In genomic region chr6:43953794-43954310, GRCh38 we compare ENCODE assay signal across 11 cellular contexts.
DNase-seq lines count a peak whose midpoint lies in the region; ATAC-seq and TF ChIP-seq lines count a peak whose summit lies in the region.
"Had no signal": no experiment of that assay in that cellular context is flagged by ENCODE, and none has a peak within 500 bp of the region (broad histone marks: within the 10 kb centered on the region; RNA-seq: fewer than 3 reads in every experiment).

No MANE protein-coding gene starts in this region.

- 40 to 46% methylated on average over 8 of the region's 8 CpGs for WGBS in testis, 2 donors

- no peaks in the 10 kb centered on the region for H3K9me3 ChIP-seq in testis

- ATAC-seq in HG02981 (IDR thresholded peaks at IDR 0.05; ENCODE audit: unreplicated experiment) = no peak
- no peak for ATAC-seq in GM18873 (IDR thresholded peaks at IDR 0.05; ENCODE audit: low FRiP score, unreplicated experiment)

- H3K4me1 ChIP-seq in testis = peaks cover 4% of the 10 kb centered on the region

- H3K4me3 ChIP-seq in brain microvascular endothelial cell (ENCODE audit: low read depth, low read length) = no peak overlapping the region
- H3K4me3 ChIP-seq in testis = no peak overlapping the region

- H3K36me3 ChIP-seq in brain microvascular endothelial cell (replicated peaks) = no peaks in the 10 kb centered on the region
- no peaks in the 10 kb centered on the region for H3K36me3 ChIP-seq in testis (ENCODE audit: low read depth, missing control alignments)

- no peaks in the 10 kb centered on the region for H3K27me3 ChIP-seq in brain microvascular endothelial cell (replicated peaks)
- H3K27me3 ChIP-seq in testis = no peaks in the 10 kb centered on the region

- DNase-seq in NCI-H82 (lab: John Stamatoyannopoulos, UW) (peak; percentile 49), NCI-H82 treated with DMSO at 0.1 percent for 48 hours (lab: John Stamatoyannopoulos, UW; ENCODE audit: unreplicated experiment) (no peak), brain microvascular endothelial cell (no peak), iPS-NIHi11 (ENCODE audit: low spot score) (peak; percentile 66), testis (peak; percentile 49), amygdala (lab: John Stamatoyannopoulos, UW) (no peak)
- DNase-seq: 8988T; effector CD8-positive, alpha-beta T cell; NCI-H2081 had no signal

- intact Hi-C loops in testis (cut with DNase I; ENCODE audit: low total_unique reads) = loop anchor here (10.0 kb wide), 1 partner anchor 179 kb away; the partner anchor contains the start of gene VEGFA

- TF ChIP-seq CTCF in brain microvascular endothelial cell (IDR thresholded peaks at IDR 0.05; ENCODE audit: low read depth, low read length, missing control alignments) (peak; percentile 67), testis (IDR thresholded peaks at IDR 0.05) (no peak)

- TF ChIP-seq POLR2A in testis (IDR thresholded peaks at IDR 0.05) = no peak

- in situ Hi-C loops in brain microvascular endothelial cell (cut with HindIII; ENCODE audit: low pct_ligation_motif_present, low sequenced_read_pairs) = no loop called here

- H3K27ac ChIP-seq in brain microvascular endothelial cell = no peak overlapping the region
- H3K27ac ChIP-seq in testis = no peak overlapping the region

Comparison
In these comparisons a context has a peak if more than half of its experiments do, and no peak if none do; other contexts are left out.
1. DNase-seq: peak in NCI-H82 (single experiment), iPS-NIHi11 (single experiment) and testis (single experiment); none in NCI-H82 treated with DMSO at 0.1 percent for 48 hours (single experiment), brain microvascular endothelial cell (single experiment) and amygdala (0 of 56).